ENCODE assay signal across 9 cellular contexts in the genomic region with DNA sequence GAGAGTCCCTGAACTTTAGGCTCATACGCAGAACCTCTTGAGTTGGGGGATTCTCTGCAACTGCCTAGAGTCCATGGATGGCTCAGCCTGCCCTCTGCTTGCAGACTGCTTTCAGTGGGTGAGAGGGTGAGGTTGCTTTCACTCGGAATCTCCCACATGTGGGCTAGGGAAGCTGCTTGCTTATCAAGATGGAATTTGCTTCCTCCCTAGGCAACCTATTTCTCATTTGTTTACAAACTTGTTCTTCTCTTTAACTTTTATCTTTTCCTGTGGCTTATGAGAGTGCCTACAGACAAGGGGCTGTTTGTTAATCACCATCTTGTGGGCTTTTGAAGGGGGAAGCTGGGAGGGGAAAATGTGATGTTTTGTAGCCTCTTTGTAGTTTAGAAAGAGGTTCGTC. TPM values are rescaled to one million over a fixed set of nuclear protein-coding genes. Genes with fewer than 3 reads are reported as not detected.
A peak's percentile ranks its signal among the peaks of the same experiment; 100 is the strongest.
DNase-seq lines count a peak whose midpoint lies in the region; ATAC-seq and TF ChIP-seq lines count a peak whose summit lies in the region.
"Had no signal": no experiment of that assay in that cellular context is flagged by ENCODE, and none has a peak within 500 bp of the region (broad histone marks: within the 10 kb centered on the region; RNA-seq: fewer than 3 reads in every experiment).

No MANE protein-coding gene starts in this region.

- DNase-seq in AG08395 (ENCODE audit: low spot score): peak; percentile 73
- DNase-seq in left lung: no peak
- no peak for DNase-seq in Right ventricle myocardium superior
- no peak for DNase-seq in DMS53 treated with DMSO at 0.1 percent for 48 hours (lab: John Stamatoyannopoulos, UW; ENCODE audit: unreplicated experiment)
- DNase-seq in thyroid gland: no peak
- DNase-seq: NCI-H524 had no signal

- H3K27me3 Mint-ChIP-seq in activated naive CD8-positive, alpha-beta T cell: no peaks in the 10 kb centered on the region

- peaks cover 91% of the 10 kb centered on the region for H3K4me1 Mint-ChIP-seq in activated naive CD8-positive, alpha-beta T cell (ENCODE audit: low read depth)

- peaks cover 5% of the 10 kb centered on the region for H3K36me3 Mint-ChIP-seq in activated naive CD8-positive, alpha-beta T cell

- WGBS in thyroid gland, 2 donors: 75 to 79% methylated on average over 3 of the region's 3 CpGs

- H3K27me3 ChIP-seq in left lung (no peaks in the 10 kb centered on the region), thyroid gland (no peaks in the 10 kb centered on the region)

- ATAC-seq in left lung (peak; percentile 44), HG03457 (IDR thresholded peaks at IDR 0.05; ENCODE audit: unreplicated experiment) (no peak), Right ventricle myocardium superior (ENCODE audit: poor library complexity) (no peak)

- H3K9me3 ChIP-seq in KOPT-K1 (ENCODE audit: insufficient read depth, low read length, poor library complexity, severe bottlenecking) (no peaks in the 10 kb centered on the region), left lung (no peaks in the 10 kb centered on the region), thyroid gland (no peaks in the 10 kb centered on the region)

- peak overlapping the region; percentile 72 for H3K27ac Mint-ChIP-seq in activated naive CD8-positive, alpha-beta T cell

- no peak for TF ChIP-seq POLR2A in thyroid gland (IDR thresholded peaks at IDR 0.05)

- no peaks in the 10 kb centered on the region for H3K9me3 Mint-ChIP-seq in activated naive CD8-positive, alpha-beta T cell (ENCODE audit: low read depth)

- H3K36me3 ChIP-seq in KOPT-K1 (ENCODE audit: insufficient read depth, low read length) (no peaks in the 10 kb centered on the region), left lung (no peaks in the 10 kb centered on the region), thyroid gland (no peaks in the 10 kb centered on the region)

- H3K4me1 ChIP-seq in left lung: peaks cover 0 to 81% of the 10 kb centered on the region in 2 donors
- H3K4me1 ChIP-seq in thyroid gland: no peaks in the 10 kb centered on the region

- no peak overlapping the region for H3K4me3 ChIP-seq in left lung
- no peak overlapping the region for H3K4me3 ChIP-seq in thyroid gland (replicated peaks in 1 of 3)

- TF ChIP-seq CTCF in left lung (IDR thresholded peaks at IDR 0.05) (no peak), thyroid gland (IDR thresholded peaks at IDR 0.05) (no peak)

- peak overlapping the region; percentile 40 for H3K27ac ChIP-seq in KOPT-K1 (ENCODE audit: low read depth, low read length, poor library complexity, severe bottlenecking)
- H3K27ac ChIP-seq in left lung: no peak overlapping the region
- no peak overlapping the region for H3K27ac ChIP-seq in thyroid gland

- intact Hi-C loops in left lung (cut with DNase I): no loop called here
- intact Hi-C loops in Right ventricle myocardium superior (cut with DNase I): no loop called here
- intact Hi-C loops in thyroid gland (cut with DNase I): no loop called here

- peak overlapping the region; percentile 59 for H3K4me3 Mint-ChIP-seq in activated naive CD8-positive, alpha-beta T cell

RNA-seq across cellular contexts. Expression of a gene that starts 10.0 kb away (rescaled TPM):
- total RNA-seq in left lung: 10 to 100 TPM; 21.6 to 36.1 TPM
- total RNA-seq in Right ventricle myocardium superior: 12.8 TPM
- total RNA-seq in thyroid gland: 10 to 100 TPM; 40.3 to 64.2 (median 52.8) TPM
